ENCODE assay signal across 1 cellular context in the genomic region with DNA sequence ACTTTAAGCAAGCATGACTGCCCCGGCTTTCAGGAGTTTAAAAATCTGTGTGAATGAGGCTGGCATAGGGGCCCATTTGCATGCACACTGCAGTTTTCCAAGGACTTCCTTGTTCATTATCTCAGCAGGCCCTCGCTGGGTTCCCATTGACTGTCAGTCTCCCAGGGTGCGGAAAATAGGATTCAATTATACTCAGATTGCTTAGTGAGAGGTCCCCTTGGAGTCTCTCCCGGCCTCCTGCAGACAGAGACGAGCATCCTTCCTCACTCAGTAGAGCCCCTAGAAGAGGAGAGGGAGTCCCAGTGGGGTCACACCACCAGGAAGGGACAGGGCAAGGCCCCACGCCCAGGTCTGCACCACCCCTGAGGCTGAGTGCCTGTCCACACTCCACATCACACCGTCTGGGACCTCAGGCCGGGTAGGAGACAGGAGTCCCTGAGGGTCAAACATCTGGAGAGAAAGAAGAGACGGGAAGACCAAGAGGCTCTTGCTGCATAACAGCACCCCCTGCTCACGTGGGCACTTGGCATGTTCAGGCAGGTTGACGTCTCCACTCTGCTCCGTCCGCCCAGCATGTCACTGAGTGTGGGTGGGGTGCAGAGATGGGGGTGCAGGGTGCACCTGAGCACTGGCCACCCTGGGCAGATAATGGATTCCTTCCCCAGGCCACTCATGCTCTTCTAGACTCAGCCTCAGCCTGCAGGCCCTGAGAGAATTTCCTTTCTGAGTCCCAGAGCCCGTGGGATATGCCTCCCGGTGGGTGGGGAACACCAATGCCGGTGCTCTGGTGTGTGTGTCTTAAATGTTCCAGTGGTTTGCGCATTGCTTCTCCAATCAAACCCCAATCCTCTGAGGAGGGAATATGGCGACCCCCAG.
TF ChIP-seq lines count a peak whose summit lies in the region.

No MANE protein-coding gene starts in this region.

TF ChIP-seq in H1, 55 proteins besides CTCF, POLR2A, EP300 and RAD21 (continued from another document):
- TF ChIP-seq, protein P1, sequence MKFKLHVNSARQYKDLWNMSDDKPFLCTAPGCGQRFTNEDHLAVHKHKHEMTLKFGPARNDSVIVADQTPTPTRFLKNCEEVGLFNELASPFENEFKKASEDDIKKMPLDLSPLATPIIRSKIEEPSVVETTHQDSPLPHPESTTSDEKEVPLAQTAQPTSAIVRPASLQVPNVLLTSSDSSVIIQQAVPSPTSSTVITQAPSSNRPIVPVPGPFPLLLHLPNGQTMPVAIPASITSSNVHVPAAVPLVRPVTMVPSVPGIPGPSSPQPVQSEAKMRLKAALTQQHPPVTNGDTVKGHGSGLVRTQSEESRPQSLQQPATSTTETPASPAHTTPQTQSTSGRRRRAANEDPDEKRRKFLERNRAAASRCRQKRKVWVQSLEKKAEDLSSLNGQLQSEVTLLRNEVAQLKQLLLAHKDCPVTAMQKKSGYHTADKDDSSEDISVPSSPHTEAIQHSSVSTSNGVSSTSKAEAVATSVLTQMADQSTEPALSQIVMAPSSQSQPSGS (IDR thresholded peaks at IDR 0.05; ENCODE audit: low read length) = no peak
- TF ChIP-seq CREB1 (IDR thresholded peaks at IDR 0.05) = no peak
- TF ChIP-seq CHD2 (IDR thresholded peaks at IDR 0.05; ENCODE audit: low read length) = no peak
- TF ChIP-seq PHF8 (conservative IDR thresholded peaks at IDR 0.05; ENCODE audit: low read depth, low read length) = no peak
- TF ChIP-seq BACH1 (IDR thresholded peaks at IDR 0.05; ENCODE audit: low read length) = no peak
- no peak for TF ChIP-seq SIN3A (conservative IDR thresholded peaks at IDR 0.05 in 1 of 2, IDR thresholded peaks at IDR 0.05 in 1 of 2; ENCODE audit: low read depth in 1 of 2, low read length in 2 of 2)
- no peak for TF ChIP-seq SP4 (IDR thresholded peaks at IDR 0.05; ENCODE audit: low read length)
TF ChIP-seq in H1: peak in this region for 0.
